Comparison of ENCODE assay signal across 10 cellular contexts in the genomic region with DNA sequence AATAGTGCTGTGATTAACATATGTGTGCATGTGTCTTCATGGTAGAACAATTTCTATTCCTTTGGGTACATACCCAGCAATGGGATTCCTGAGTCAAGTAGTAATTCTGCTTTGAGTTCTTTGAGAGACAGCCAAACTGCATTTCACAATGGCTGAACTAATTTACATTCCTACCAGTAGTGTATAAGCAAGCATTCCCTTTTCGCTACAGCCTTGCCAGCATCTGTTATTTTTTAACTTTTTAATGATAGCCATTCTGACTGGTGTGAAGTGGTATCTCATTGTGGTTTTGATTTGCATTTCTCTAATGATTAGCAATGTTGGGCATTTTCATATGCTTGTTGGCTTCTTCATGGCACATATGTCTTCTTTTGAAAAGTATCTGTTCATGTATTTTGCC.
DNase-seq lines count a peak whose midpoint lies in the region; ATAC-seq and TF ChIP-seq lines count a peak whose summit lies in the region.
"Had no signal": no experiment of that assay in that cellular context is flagged by ENCODE, and none has a peak within 500 bp of the region (broad histone marks: within the 10 kb centered on the region; RNA-seq: fewer than 3 reads in every experiment).

No MANE protein-coding gene starts in this region.

- DNase-seq in AG04450 (ENCODE audit: low read depth, low spot score) (peak; percentile 70), LHCN-M2 (ENCODE audit: low read depth) (peak; percentile 50), glomerular visceral epithelial cell (ENCODE audit: extremely low spot score) (peak; percentile 95), AML-193 (lab: John Stamatoyannopoulos, UW) (no peak), NCI-H1694 (lab: John Stamatoyannopoulos, UW) (no peak), T1000 (lab: John Stamatoyannopoulos, UW) (no peak)
- no peak for DNase-seq in naive thymus-derived CD8-positive, alpha-beta T cell
- DNase-seq: activated CD4-positive, alpha-beta memory T cell treated with anti-CD3 and anti-CD28 coated beads, Interleukin-2, amount 10 ng/mL, durations not matched to agents 7 days and 5 days had no signal

- H3K27me3 ChIP-seq in AG04450 (ENCODE audit: control insufficient read depth, insufficient read depth, low read length), result no peaks in the 10 kb centered on the region

- no peaks in the 10 kb centered on the region for H3K9me3 ChIP-seq in AG04450 (ENCODE audit: control insufficient read depth, insufficient read depth, low read length)

- peak; percentile 48 for TF ChIP-seq CTCF in AG04450 (IDR thresholded peaks at IDR 0.05; ENCODE audit: low read depth, low read length)

- no peak overlapping the region for H3K27ac ChIP-seq in AG04450 (ENCODE audit: low read depth, low read length)

- no peaks in the 10 kb centered on the region for H3K4me1 Mint-ChIP-seq in naive thymus-derived CD8-positive, alpha-beta T cell
- H3K4me1 Mint-ChIP-seq: activated CD4-positive, alpha-beta memory T cell treated with anti-CD3 and anti-CD28 coated beads, Interleukin-2, amount 10 ng/mL, durations not matched to agents 7 days and 5 days had no signal

- H3K27ac Mint-ChIP-seq in naive thymus-derived CD8-positive, alpha-beta T cell, result no peak overlapping the region
- H3K27ac Mint-ChIP-seq: activated CD4-positive, alpha-beta memory T cell treated with anti-CD3 and anti-CD28 coated beads, Interleukin-2, amount 10 ng/mL, durations not matched to agents 7 days and 5 days; memory B cell had no signal

- no peak overlapping the region for H3K4me3 ChIP-seq in AG04450 (ENCODE audit: low read depth, low read length)

- no peaks in the 10 kb centered on the region for H3K9me3 Mint-ChIP-seq in naive thymus-derived CD8-positive, alpha-beta T cell
- H3K9me3 Mint-ChIP-seq: activated CD4-positive, alpha-beta memory T cell treated with anti-CD3 and anti-CD28 coated beads, Interleukin-2, amount 10 ng/mL, durations not matched to agents 7 days and 5 days; memory B cell had no signal

- CTCF ChIA-PET in AG04450 (lab: Charles Lee), result interaction anchor here (0.6 to 1.8 kb wide), 3 partner anchors 143 to 310 kb away, joined by 3 to 8 read pairs (median 8); no protein-coding TSS in a partner anchor

- H3K36me3 Mint-ChIP-seq in naive thymus-derived CD8-positive, alpha-beta T cell, result no peaks in the 10 kb centered on the region
- H3K36me3 Mint-ChIP-seq: memory B cell had no signal

- ATAC-seq in GM21390 (IDR thresholded peaks at IDR 0.05; ENCODE audit: unreplicated experiment), result peak; percentile 53
- ATAC-seq in naive thymus-derived CD8-positive, alpha-beta T cell, result no peak

- peaks cover 0 to 4% (median 0%) of the 10 kb centered on the region in 5 donors for H3K27me3 Mint-ChIP-seq in naive thymus-derived CD8-positive, alpha-beta T cell

- no peak overlapping the region for H3K4me3 Mint-ChIP-seq in naive thymus-derived CD8-positive, alpha-beta T cell
- H3K4me3 Mint-ChIP-seq: activated CD4-positive, alpha-beta memory T cell treated with anti-CD3 and anti-CD28 coated beads, Interleukin-2, amount 10 ng/mL, durations not matched to agents 7 days and 5 days; memory B cell had no signal

- POLR2A ChIA-PET in AG04450 (lab: Yijun Ruan, JAX), result no interaction called here
- POLR2A ChIA-PET in naive thymus-derived CD8-positive, alpha-beta T cell (lab: Charles Lee), result no interaction called here

Comparison
In these comparisons a context has a peak if more than half of its experiments do, and no peak if none do; other contexts are left out.
1. DNase-seq: peak in AG04450 (single experiment), LHCN-M2 (single experiment) and glomerular visceral epithelial cell (single experiment); none in AML-193 (0 of 2), NCI-H1694 (single experiment), T1000 (single experiment) and naive thymus-derived CD8-positive, alpha-beta T cell (0 of 10).